Comparison of ENCODE assay signal across 10 cellular contexts in the genomic region with DNA sequence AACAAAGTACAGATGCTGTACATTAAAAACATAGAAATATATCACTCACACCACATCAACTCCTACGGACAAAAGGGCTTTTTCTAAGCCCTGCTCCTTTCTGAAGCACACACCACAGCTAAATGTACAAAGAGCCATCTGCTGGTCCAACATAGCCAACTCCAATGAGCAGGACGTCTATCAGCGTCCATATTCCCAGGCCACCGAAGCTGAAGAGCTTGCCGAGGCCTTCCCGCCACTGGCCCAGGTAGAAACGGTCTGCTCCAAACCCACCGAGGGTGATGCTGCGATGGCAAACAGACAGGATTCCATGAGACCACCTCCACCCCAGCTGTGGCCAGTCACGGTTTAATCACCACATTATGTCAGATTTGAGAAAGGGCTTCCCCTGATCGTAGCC. TPM values are rescaled to one million over a fixed set of nuclear protein-coding genes. Genes with fewer than 3 reads are reported as not detected.
DNase-seq lines count a peak whose midpoint lies in the region; ATAC-seq and TF ChIP-seq lines count a peak whose summit lies in the region.
"Had no signal": no experiment of that assay in that cellular context is flagged by ENCODE, and none has a peak within 500 bp of the region (broad histone marks: within the 10 kb centered on the region; RNA-seq: fewer than 3 reads in every experiment).

No MANE protein-coding gene starts in this region.

- 48 to 75% (median 64%) methylated on average over 11 of the region's 11 CpGs for WGBS in spleen, 5 donors

- no peaks in the 10 kb centered on the region for H3K9me3 ChIP-seq in spleen
- H3K9me3 ChIP-seq: thoracic aorta had no signal

- ATAC-seq in HG02610 (IDR thresholded peaks at IDR 0.05; ENCODE audit: unreplicated experiment) (no peak), GM18519 (IDR thresholded peaks at IDR 0.05; ENCODE audit: low FRiP score, unreplicated experiment) (no peak)

- H3K36me3 ChIP-seq in spleen, result peaks cover 4 to 81% (median 52%) of the 10 kb centered on the region in 6 donors

- no peaks in the 10 kb centered on the region for H3K27me3 ChIP-seq in spleen (replicated peaks in 1 of 7)

- TF ChIP-seq POLR2A in spleen (IDR thresholded peaks at IDR 0.05), result no peak

- H3K27ac Mint-ChIP-seq in T-helper 1 cell treated with Interleukin-12 subunit alpha and Interleukin-12 subunit beta and Interleukin-4 antibody, amounts not matched to agents 30 μg/mL and 1 μg/mL, for 36 hours, result peak overlapping the region; percentile 20

- H3K27me3 Mint-ChIP-seq in T-helper 1 cell treated with Interleukin-12 subunit alpha and Interleukin-12 subunit beta and Interleukin-4 antibody, amounts not matched to agents 30 μg/mL and 1 μg/mL, for 36 hours (ENCODE audit: low read depth), result no peaks in the 10 kb centered on the region

- no peaks in the 10 kb centered on the region for H3K9me3 Mint-ChIP-seq in T-helper 1 cell treated with Interleukin-12 subunit alpha and Interleukin-12 subunit beta and Interleukin-4 antibody, amounts not matched to agents 30 μg/mL and 1 μg/mL, for 36 hours

- TF ChIP-seq CTCF in VCaP (conservative IDR thresholded peaks at IDR 0.05) (peak; percentile 45), spleen (IDR thresholded peaks at IDR 0.05 in 8 of 11, conservative IDR thresholded peaks at IDR 0.05 in 3 of 11) (no peak)

- H3K4me3 ChIP-seq in spleen, result peak overlapping the region in 1 of 8 donors; percentile 40
- H3K4me3 ChIP-seq: thoracic aorta had no signal

- peaks cover 21% of the 10 kb centered on the region for H3K4me1 Mint-ChIP-seq in T-helper 1 cell treated with Interleukin-12 subunit alpha and Interleukin-12 subunit beta and Interleukin-4 antibody, amounts not matched to agents 30 μg/mL and 1 μg/mL, for 36 hours (ENCODE audit: low read depth)

- DNase-seq in T-helper 1 cell (no peak), head of caudate nucleus (peak in 27 of 42 donors; percentile 18 to 71 (median 45)), spleen (no peak)
- DNase-seq in stimulated activated CD4-positive, alpha-beta T cell treated with anti-CD3 and anti-CD28 coated beads, Interleukin-15, amount 100 ng/mL, for 24 hours, result no peak
- DNase-seq: NCI-H2107 had no signal

- H3K4me1 ChIP-seq in spleen, result peaks cover 21 to 57% (median 40%) of the 10 kb centered on the region in 6 donors

- peak overlapping the region; percentile 42 for H3K27ac ChIP-seq in VCaP
- peak overlapping the region; percentile 57 to 85 (median 80) for H3K27ac ChIP-seq in spleen
- H3K27ac ChIP-seq: thoracic aorta had no signal

- H3K4me3 Mint-ChIP-seq in T-helper 1 cell treated with Interleukin-12 subunit alpha and Interleukin-12 subunit beta and Interleukin-4 antibody, amounts not matched to agents 30 μg/mL and 1 μg/mL, for 36 hours, result no peak overlapping the region

- intact Hi-C loops in head of caudate nucleus (cut with DNase I) (no loop called here), spleen (cut with DNase I; ENCODE audit: low total_unique reads) (loop anchor here (5.0 kb wide), 1 partner anchor 345 kb away; a partner anchor contains a TSS)

- H3K36me3 Mint-ChIP-seq in T-helper 1 cell treated with Interleukin-12 subunit alpha and Interleukin-12 subunit beta and Interleukin-4 antibody, amounts not matched to agents 30 μg/mL and 1 μg/mL, for 36 hours (ENCODE audit: low read depth), result peaks cover 51% of the 10 kb centered on the region

RNA-seq across cellular contexts. Expression of a gene that starts 9.8 kb away (rescaled TPM):
- total RNA-seq in spleen, result 10 to 100 TPM; 46.8 to 97.4 (median 55.1) TPM
- polyA plus RNA-seq in spleen, result 10 to 100 TPM; 33.6 to 42.3 (median 36.2) TPM

Comparison
In these comparisons a context has a peak if more than half of its experiments do, and no peak if none do; other contexts are left out.
1. DNase-seq: peak in head of caudate nucleus (27 of 42); none in T-helper 1 cell (0 of 5), spleen (single experiment) and stimulated activated CD4-positive, alpha-beta T cell treated with anti-CD3 and anti-CD28 coated beads, Interleukin-15, amount 100 ng/mL, for 24 hours (single experiment).